ENCODE assay signal across 12 cellular contexts in genomic region chr7:105270117-105270516, GRCh38.
A peak's percentile ranks its signal among the peaks of the same experiment; 100 is the strongest.
DNase-seq lines count a peak whose midpoint lies in the region; ATAC-seq and TF ChIP-seq lines count a peak whose summit lies in the region.
"Had no signal": no experiment of that assay in that cellular context is flagged by ENCODE, and none has a peak within 500 bp of the region (broad histone marks: within the 10 kb centered on the region; RNA-seq: fewer than 3 reads in every experiment).

No MANE protein-coding gene starts in this region.

- intact Hi-C loops in mucosa of descending colon (cut with DNase I, micrococcal nuclease), result no loop called here

- TF ChIP-seq RAD21 in SK-N-SH (IDR thresholded peaks at IDR 0.05; ENCODE audit: low read length), result no peak

- H3K9me3 Mint-ChIP-seq in osteocyte (ENCODE audit: unreplicated experiment), result no peaks in the 10 kb centered on the region

- peak overlapping the region in 1 of 2 experiments; percentile 81; a peak in 2 of 4 replicates for H3K27ac ChIP-seq in SK-N-SH (ENCODE audit: low read depth in 2 of 2, low read length in 1 of 2)

- H3F3A ChIP-seq in SK-N-SH (replicated peaks; ENCODE audit: insufficient read depth), result peaks cover 33% of the 10 kb centered on the region
- 0 out of 2 replicates have a peak, but pooled peaks cover 3% of the 10 kb centered on the region for H3F3A ChIP-seq in Loucy (ENCODE audit: low read depth)

- H3K36me3 Mint-ChIP-seq in osteocyte (ENCODE audit: unreplicated experiment), result peaks cover under 1% of the 10 kb centered on the region

- H3K9me2 ChIP-seq in SK-N-SH (no peaks in the 10 kb centered on the region), Loucy (replicated peaks; ENCODE audit: low read depth, low read length) (no peaks in the 10 kb centered on the region)

- peaks cover 43% of the 10 kb centered on the region for H3K4me1 Mint-ChIP-seq in osteocyte (ENCODE audit: unreplicated experiment)

- POLR2A ChIA-PET in SK-N-SH (lab: Yijun Ruan, JAX), result no interaction called here

- no peak for TF ChIP-seq EP300 in SK-N-SH (IDR thresholded peaks at IDR 0.05; ENCODE audit: borderline replicate concordance in 1 of 2, low read depth in 1 of 2, low read length in 1 of 2)

- H3K27ac Mint-ChIP-seq in osteocyte (ENCODE audit: unreplicated experiment), result peak overlapping the region; percentile 87

- CTCF ChIA-PET in SK-N-SH (lab: Yijun Ruan, JAX), result interaction anchor here (1.4 kb wide), 1 partner anchor 19 kb away, joined by 4 read pairs; no protein-coding TSS in a partner anchor

- H3K79me2 ChIP-seq in SK-N-SH (ENCODE audit: insufficient read depth), result peaks cover 95% of the 10 kb centered on the region
- H3K79me2 ChIP-seq in Loucy (ENCODE audit: insufficient read depth, low read length), result peaks cover 98% of the 10 kb centered on the region

- no peak overlapping the region for H3K9ac ChIP-seq in SK-N-SH
- peak overlapping the region; percentile 70 for H3K9ac ChIP-seq in Loucy (ENCODE audit: low read depth, low read length, poor library complexity, severe bottlenecking)

- H3K27me3 Mint-ChIP-seq in osteocyte (ENCODE audit: unreplicated experiment), result no peaks in the 10 kb centered on the region

- H3K4me2 ChIP-seq in SK-N-SH (peak overlapping the region; percentile 72; the same call in 1 of the 2 replicates), Loucy (ENCODE audit: low read depth, low read length, poor library complexity, severe bottlenecking) (peak overlapping the region; percentile 98)

- no peak overlapping the region for H2AFZ ChIP-seq in SK-N-SH (ENCODE audit: low read depth)
- H2AFZ ChIP-seq in Loucy (ENCODE audit: low read length), result no peak overlapping the region

- DNase-seq in SK-N-SH (no peak), cerebellum (ENCODE audit: low spot score) (peak; percentile 23), osteocyte (ENCODE audit: extremely low spot score, unreplicated experiment) (no peak), mucosa of descending colon (no peak), retina (no peak)
- DNase-seq: central memory CD4-positive, alpha-beta T cell; kidney glomerular epithelial cell; NCI-H1436; OCI-M1 had no signal

- ATAC-seq in SK-N-SH treated with all-trans-retinoic acid at 6 μM for 48 hours (no peak), HG02759 (IDR thresholded peaks at IDR 0.05; ENCODE audit: unreplicated experiment) (no peak), mucosa of descending colon (no peak)

- H3K36me3 ChIP-seq in SK-N-SH (replicated peaks in 1 of 2; ENCODE audit: control insufficient read depth in 1 of 2, insufficient read depth in 2 of 2, low read length in 1 of 2), result no peaks in the 10 kb centered on the region
- H3K36me3 ChIP-seq in Loucy (ENCODE audit: insufficient read depth, low read length), result no peaks in the 10 kb centered on the region
- no peaks in the 10 kb centered on the region for H3K36me3 ChIP-seq in mucosa of descending colon (ENCODE audit: low read depth)

- H3K27me3 ChIP-seq in SK-N-SH (ENCODE audit: insufficient read depth) (no peaks in the 10 kb centered on the region), Loucy (ENCODE audit: insufficient read depth, low read length, poor library complexity, severe bottlenecking) (no peaks in the 10 kb centered on the region)

- H3K4me1 ChIP-seq in SK-N-SH (ENCODE audit: control insufficient read depth in 1 of 2, insufficient read depth in 2 of 2, low read depth in 1 of 2, low read length in 1 of 2) (peaks cover 18 to 34% of the 10 kb centered on the region in 2 experiments; a peak in 3 of 4 replicates), Loucy (ENCODE audit: insufficient read depth, low read length, poor library complexity, severe bottlenecking) (peaks cover 45% of the 10 kb centered on the region), mucosa of descending colon (ENCODE audit: low read depth) (no peaks in the 10 kb centered on the region)

- H3K9me3 ChIP-seq in SK-N-SH (no peaks in the 10 kb centered on the region), Loucy (ENCODE audit: insufficient read depth, low read depth, low read length) (no peaks in the 10 kb centered on the region), mucosa of descending colon (no peaks in the 10 kb centered on the region)

- TF ChIP-seq CTCF in SK-N-SH (IDR thresholded peaks at IDR 0.05), result no peak
- no peak for TF ChIP-seq CTCF in Loucy (conservative IDR thresholded peaks at IDR 0.05; ENCODE audit: low read length)
- TF ChIP-seq CTCF in osteocyte (IDR thresholded peaks at IDR 0.05), result no peak
- no peak for TF ChIP-seq CTCF in mucosa of descending colon (IDR thresholded peaks at IDR 0.05)

- H3K4me3 Mint-ChIP-seq in osteocyte (ENCODE audit: unreplicated experiment), result peak overlapping the region; percentile 79

- H3K4me3 ChIP-seq in SK-N-SH (ENCODE audit: low read depth in 2 of 2, low read length in 1 of 2) (no peak overlapping the region), Loucy (ENCODE audit: low read length, poor library complexity, severe bottlenecking) (peak overlapping the region; percentile 78), mucosa of descending colon (no peak overlapping the region)

- WGBS in SK-N-SH (ENCODE audit: low lambda C conversion rate), result 98% methylated on average over 9 of the region's 9 CpGs

- H4K20me1 ChIP-seq in SK-N-SH (ENCODE audit: insufficient read depth) (peaks cover 61% of the 10 kb centered on the region), Loucy (ENCODE audit: insufficient read depth, low read length, poor library complexity, severe bottlenecking) (peaks cover 25% of the 10 kb centered on the region)

TF ChIP-seq in SK-N-SH, 30 proteins besides CTCF, POLR2A, EP300 and RAD21 (continues in another document):
- TF ChIP-seq TEAD4 (IDR thresholded peaks at IDR 0.05; ENCODE audit: borderline replicate concordance, insufficient read depth) (no peak), EZH2phosphoT487 (IDR thresholded peaks at IDR 0.05; ENCODE audit: borderline replicate concordance, low read depth) (no peak), YY1 (IDR thresholded peaks at IDR 0.05; ENCODE audit: low read depth) (no peak), USF1 (IDR thresholded peaks at IDR 0.05; ENCODE audit: borderline replicate concordance, low read depth) (no peak), POLR2AphosphoS5 (IDR thresholded peaks at IDR 0.05; ENCODE audit: low read depth, low read length) (no peak), NRF1 (IDR thresholded peaks at IDR 0.05; ENCODE audit: low read depth, low read length) (no peak), USF2 (IDR thresholded peaks at IDR 0.05; ENCODE audit: borderline replicate concordance, low read depth, low read length) (no peak), RFX5 (IDR thresholded peaks at IDR 0.05; ENCODE audit: low read length) (no peak), TCF12 (IDR thresholded peaks at IDR 0.05) (no peak), RXRA (IDR thresholded peaks at IDR 0.05; ENCODE audit: borderline replicate concordance, low read depth) (no peak), MEF2A (IDR thresholded peaks at IDR 0.05; ENCODE audit: borderline replicate concordance, low read depth) (no peak), GATA2 (CRISPR knock-in tag; IDR thresholded peaks at IDR 0.05) (no peak)

TF ChIP-seq in SK-N-SH treated with all-trans-retinoic acid at 6 μM for 48 hours, 23 proteins besides CTCF, POLR2A, EP300 and RAD21 (continues in another document):
- no peak for TF ChIP-seq ARNTL (CRISPR knock-in tag; IDR thresholded peaks at IDR 0.05; ENCODE audit: borderline replicate concordance, low read depth)
- no peak for TF ChIP-seq OSR1 (CRISPR knock-in tag; IDR thresholded peaks at IDR 0.05)
- TF ChIP-seq ISL1 (CRISPR knock-in tag; IDR thresholded peaks at IDR 0.05), result no peak
- TF ChIP-seq CSRNP3 (CRISPR knock-in tag; IDR thresholded peaks at IDR 0.05), result no peak
- no peak for TF ChIP-seq ZFP30 (CRISPR knock-in tag; IDR thresholded peaks at IDR 0.05)
- no peak for TF ChIP-seq TSHZ2 (CRISPR knock-in tag; IDR thresholded peaks at IDR 0.05)
- TF ChIP-seq GLIS3 (CRISPR knock-in tag; IDR thresholded peaks at IDR 0.05), result no peak
- TF ChIP-seq ZNF70 (CRISPR knock-in tag; IDR thresholded peaks at IDR 0.05), result no peak
- TF ChIP-seq BACH2 (CRISPR knock-in tag; IDR thresholded peaks at IDR 0.05; ENCODE audit: borderline replicate concordance), result no peak
- TF ChIP-seq PPARA (CRISPR knock-in tag; IDR thresholded peaks at IDR 0.05; ENCODE audit: borderline replicate concordance), result no peak
- TF ChIP-seq ZC3H10 (CRISPR knock-in tag; IDR thresholded peaks at IDR 0.05), result no peak
- TF ChIP-seq ESRRG (CRISPR knock-in tag; IDR thresholded peaks at IDR 0.05), result no peak
- TF ChIP-seq ZNF565 (CRISPR knock-in tag; conservative IDR thresholded peaks at IDR 0.05; ENCODE audit: low read depth), result no peak
